Comparison of ENCODE assay signal across 20 cellular contexts in genomic region chr2:55887351-55887750, GRCh38. TPM values are rescaled to one million over a fixed set of nuclear protein-coding genes. Genes with fewer than 3 reads are reported as not detected.
DNase-seq lines count a peak whose midpoint lies in the region; ATAC-seq and TF ChIP-seq lines count a peak whose summit lies in the region.
"Had no signal": no experiment of that assay in that cellular context is flagged by ENCODE, and none has a peak within 500 bp of the region (broad histone marks: within the 10 kb centered on the region; RNA-seq: fewer than 3 reads in every experiment).

No MANE protein-coding gene starts in this region.

- no peak for TF ChIP-seq CTCF in HFFc6 (IDR thresholded peaks at IDR 0.05)
- no peak for TF ChIP-seq CTCF in brain (conservative IDR thresholded peaks at IDR 0.05)

- no peaks in the 10 kb centered on the region for H3K9me3 Mint-ChIP-seq in HFFc6
- no peaks in the 10 kb centered on the region for H3K9me3 Mint-ChIP-seq in brain
- H3K9me3 Mint-ChIP-seq in stimulated activated memory B cell treated with anti-CD40 and anti-IgM and Interleukin-4, amounts not matched to agents 10 μg/mL and 1 μg/mL and 100 μg/mL, for 72 hours: no peaks in the 10 kb centered on the region
- H3K9me3 Mint-ChIP-seq: T-helper 1 cell treated with Interleukin-12 subunit alpha and Interleukin-12 subunit beta and Interleukin-4 antibody, amounts not matched to agents 30 μg/mL and 1 μg/mL, for 36 hours had no signal

- DNase-seq in HFFc6 (peak; percentile 28), fibroblast of the conjunctiva (ENCODE audit: low read depth) (peak; percentile 57), H4 (ENCODE audit: low spot score) (no peak), HEK293T (ENCODE audit: extremely low spot score) (no peak)
- DNase-seq: activated CD4-positive, CD25-positive, alpha-beta regulatory T cell; activated gamma-delta T cell treated with Interleukin-2 at 50 U/mL for 16 hours; AML-193; Calu3; GF-D8; MM.1S; NCI-H2081 treated with DMSO at 0.1 percent for 48 hours; RPMI8226 had no signal

- peak overlapping the region; percentile 10 for H3K4me2 ChIP-seq in skeletal muscle satellite cell (ENCODE audit: low read length)
- H3K4me2 ChIP-seq: hepatocyte had no signal

- no peak for ATAC-seq in HG02763 (IDR thresholded peaks at IDR 0.05; ENCODE audit: unreplicated experiment)
- ATAC-seq in stimulated activated memory B cell treated with anti-CD40 and anti-IgM and Interleukin-4, amounts not matched to agents 10 μg/mL and 1 μg/mL and 100 μg/mL, for 72 hours: no peak

- H3K4me3 Mint-ChIP-seq in HFFc6 (no peak overlapping the region), brain (no peak overlapping the region)
- H3K4me3 Mint-ChIP-seq in stimulated activated memory B cell treated with anti-CD40 and anti-IgM and Interleukin-4, amounts not matched to agents 10 μg/mL and 1 μg/mL and 100 μg/mL, for 72 hours: no peak overlapping the region
- H3K4me3 Mint-ChIP-seq: T-helper 1 cell treated with Interleukin-12 subunit alpha and Interleukin-12 subunit beta and Interleukin-4 antibody, amounts not matched to agents 30 μg/mL and 1 μg/mL, for 36 hours had no signal

- H3K4me3 ChIP-seq in skeletal muscle satellite cell (ENCODE audit: low read length): no peak overlapping the region
- H3K4me3 ChIP-seq: cardiac muscle cell, hepatocyte, prostate gland had no signal

- no peaks in the 10 kb centered on the region for H3K27me3 ChIP-seq in skeletal muscle satellite cell (ENCODE audit: control insufficient read depth, insufficient read depth, low read length)
- H3K27me3 ChIP-seq: cardiac muscle cell, hepatocyte had no signal

- H3K9me3 ChIP-seq in skeletal muscle satellite cell (replicated peaks; ENCODE audit: low read length): no peaks in the 10 kb centered on the region
- H3K9me3 ChIP-seq: prostate gland had no signal

- peaks cover 4% of the 10 kb centered on the region for H3K36me3 Mint-ChIP-seq in HFFc6 (ENCODE audit: low read depth)
- H3K36me3 Mint-ChIP-seq in brain: no peaks in the 10 kb centered on the region
- no peaks in the 10 kb centered on the region for H3K36me3 Mint-ChIP-seq in stimulated activated memory B cell treated with anti-CD40 and anti-IgM and Interleukin-4, amounts not matched to agents 10 μg/mL and 1 μg/mL and 100 μg/mL, for 72 hours

- peaks cover 61% of the 10 kb centered on the region for H3K4me1 ChIP-seq in skeletal muscle satellite cell (ENCODE audit: control insufficient read depth, insufficient read depth, low read length)
- H3K4me1 ChIP-seq: prostate gland had no signal

- CTCF ChIA-PET in HEK293T (lab: Yijun Ruan, JAX): no interaction called here

- H3K9ac ChIP-seq in skeletal muscle satellite cell (ENCODE audit: low read depth, low read length): peak overlapping the region; percentile 8

- H3K27ac Mint-ChIP-seq in HFFc6: peak overlapping the region; percentile 95
- peak overlapping the region in 3 of 5 experiments; percentile 4 to 72 (median 49) for H3K27ac Mint-ChIP-seq in brain
- H3K27ac Mint-ChIP-seq in stimulated activated memory B cell treated with anti-CD40 and anti-IgM and Interleukin-4, amounts not matched to agents 10 μg/mL and 1 μg/mL and 100 μg/mL, for 72 hours: no peak overlapping the region
- H3K27ac Mint-ChIP-seq: T-helper 1 cell treated with Interleukin-12 subunit alpha and Interleukin-12 subunit beta and Interleukin-4 antibody, amounts not matched to agents 30 μg/mL and 1 μg/mL, for 36 hours had no signal

- H3K4me1 Mint-ChIP-seq in HFFc6 (ENCODE audit: low read depth) (peaks cover 87% of the 10 kb centered on the region), brain (peaks cover 34% of the 10 kb centered on the region)
- no peaks in the 10 kb centered on the region for H3K4me1 Mint-ChIP-seq in stimulated activated memory B cell treated with anti-CD40 and anti-IgM and Interleukin-4, amounts not matched to agents 10 μg/mL and 1 μg/mL and 100 μg/mL, for 72 hours

- no peaks in the 10 kb centered on the region for H3K36me3 ChIP-seq in skeletal muscle satellite cell (ENCODE audit: insufficient read depth, low read length)
- H3K36me3 ChIP-seq: cardiac muscle cell, prostate gland had no signal

- POLR2A ChIA-PET in HEK293T (lab: Yijun Ruan, JAX): no interaction called here

- H3K27me3 Mint-ChIP-seq in HFFc6 (ENCODE audit: insufficient read depth) (no peaks in the 10 kb centered on the region), brain (peaks cover 22% of the 10 kb centered on the region)
- peaks cover 15% of the 10 kb centered on the region for H3K27me3 Mint-ChIP-seq in stimulated activated memory B cell treated with anti-CD40 and anti-IgM and Interleukin-4, amounts not matched to agents 10 μg/mL and 1 μg/mL and 100 μg/mL, for 72 hours

TF ChIP-seq in HEK293T, 16 proteins besides CTCF, POLR2A, EP300 and RAD21:
- TF ChIP-seq HDGF (IDR thresholded peaks at IDR 0.05; ENCODE audit: borderline replicate concordance) (no peak), FOXK2 (IDR thresholded peaks at IDR 0.05) (no peak), SUZ12 (IDR thresholded peaks at IDR 0.05) (no peak), FOXA1 (IDR thresholded peaks at IDR 0.05) (no peak), SP1 (IDR thresholded peaks at IDR 0.05) (no peak), BHLHE40 (IDR thresholded peaks at IDR 0.05; ENCODE audit: borderline replicate concordance) (no peak), CTBP1 (IDR thresholded peaks at IDR 0.05; ENCODE audit: borderline replicate concordance) (no peak), LEF1 (IDR thresholded peaks at IDR 0.05; ENCODE audit: borderline replicate concordance) (no peak), TARDBP (IDR thresholded peaks at IDR 0.05) (no peak), ZNF384 (IDR thresholded peaks at IDR 0.05) (no peak), ARNT (IDR thresholded peaks at IDR 0.05) (no peak), PKNOX1 (IDR thresholded peaks at IDR 0.05) (no peak), ELF4 (IDR thresholded peaks at IDR 0.05) (no peak), L3MBTL2 (conservative IDR thresholded peaks at IDR 0.05) (no peak), FOXM1 (IDR thresholded peaks at IDR 0.05; ENCODE audit: borderline replicate concordance) (no peak), NFRKB (IDR thresholded peaks at IDR 0.05) (no peak)

RNA-seq across cellular contexts. Expression of gene EFEMP1, which starts 36.2 kb away (rescaled TPM):
- total RNA-seq in HFFc6 (2021; fragmentation: NEBNext Ultra II Directional; extraction: Animal tissue kit (Norgen Biotek cat#: 25700)): 10 to 100 TPM; 42.1 to 63.5 (median 51.9) TPM
- polyA plus RNA-seq in brain (ENCODE audit: insufficient read depth, low read depth, low replicate concordance): 32.1 TPM
- total RNA-seq in skeletal muscle satellite cell (2012; rRNA removed): 183 and 208 TPM in 2 replicates
- 0.51 and 2.0 TPM in 2 replicates for total RNA-seq in H4 (2014; rRNA removed; shearing (Covaris generic))

Comparison
In these comparisons a context has a peak if more than half of its experiments do, and no peak if none do; other contexts are left out.
1. DNase-seq: peak in HFFc6 (single experiment) and fibroblast of the conjunctiva (single experiment); none in H4 (single experiment) and HEK293T (single experiment).
2. RNA of gene EFEMP1, which starts 36.2 kb away (total RNA-seq): 42.1 to 63.5 TPM in HFFc6; 0.51 to 2.0 TPM in H4; every median in the first group is over 10 times any median in the second.